1 cellular context compared by ENCODE assay signal in genomic region chr6:170394980-170395379, GRCh38.
TF ChIP-seq lines count a peak whose summit lies in the region.

No MANE protein-coding gene starts in this region.

TF ChIP-seq in HepG2, 621 proteins besides CTCF, POLR2A, EP300 and RAD21 (continued from another document):
- no peak for TF ChIP-seq ZNF318 (CRISPR knock-in tag; IDR thresholded peaks at IDR 0.05)
